Comparison of ENCODE assay signal across 18 cellular contexts in the genomic region with DNA sequence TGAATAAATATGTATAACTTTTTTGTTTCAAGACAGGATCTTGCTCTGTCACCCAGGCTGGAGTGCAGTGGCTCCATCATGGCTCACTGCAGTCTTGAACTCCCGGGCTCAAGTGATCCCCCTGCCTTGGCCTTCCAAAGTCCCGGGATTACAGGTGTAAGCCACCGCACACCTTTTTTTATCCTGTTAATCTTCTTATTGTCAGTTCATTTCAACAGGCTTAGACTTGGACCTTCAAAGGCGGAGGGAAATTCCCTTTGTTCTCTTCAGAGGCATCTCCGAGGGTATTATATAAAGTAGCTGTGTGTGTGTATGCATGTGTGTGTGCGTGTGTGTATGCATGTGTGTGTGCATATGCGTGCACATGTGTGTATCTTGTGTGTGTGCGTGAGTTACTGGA. TPM values are rescaled to one million over a fixed set of nuclear protein-coding genes. Genes with fewer than 3 reads are reported as not detected.
A peak's percentile ranks its signal among the peaks of the same experiment; 100 is the strongest.
DNase-seq lines count a peak whose midpoint lies in the region; ATAC-seq and TF ChIP-seq lines count a peak whose summit lies in the region.
"Had no signal": no experiment of that assay in that cellular context is flagged by ENCODE, and none has a peak within 500 bp of the region (broad histone marks: within the 10 kb centered on the region; RNA-seq: fewer than 3 reads in every experiment).

No MANE protein-coding gene starts in this region.

- intact Hi-C loops in Right ventricle myocardium superior (cut with DNase I): no loop called here
- intact Hi-C loops in right cardiac atrium (cut with DNase I): no loop called here
- intact Hi-C loops in natural killer cell (cut with micrococcal nuclease): no loop called here

- TF ChIP-seq CTCF in natural killer cell (IDR thresholded peaks at IDR 0.05): no peak
- no peak for TF ChIP-seq CTCF in BE2C (IDR thresholded peaks at IDR 0.05; ENCODE audit: low read depth, low read length)

- H3K36me3 ChIP-seq in BE2C: peaks cover 48% of the 10 kb centered on the region

- H3K27me3 Mint-ChIP-seq in central memory CD8-positive, alpha-beta T cell: no peaks in the 10 kb centered on the region
- no peaks in the 10 kb centered on the region for H3K27me3 Mint-ChIP-seq in natural killer cell (ENCODE audit: low read depth in 2 of 2)

- no peaks in the 10 kb centered on the region for H3K9me3 ChIP-seq in right cardiac atrium (ENCODE audit: control insufficient read depth, low read length)
- no peaks in the 10 kb centered on the region for H3K9me3 ChIP-seq in BE2C
- H3K9me3 ChIP-seq: left ventricle myocardium inferior, stomach, transverse colon had no signal

- DNase-seq in Right ventricle myocardium superior (peak; percentile 1), right cardiac atrium (no peak), NCI-H82 (lab: John Stamatoyannopoulos, UW) (peak; percentile 79), natural killer cell (no peak), BE2C (no peak)
- DNase-seq in central memory CD8-positive, alpha-beta T cell (ENCODE audit: low spot score in 2 of 2): no peak
- DNase-seq: activated CD4-positive, alpha-beta T cell treated with anti-CD3 and anti-CD28 coated beads for 48 hours; cerebellar nuclear complex; GOT3; left ventricle myocardium inferior; NCI-H1436; NCI-H774; stomach; transverse colon had no signal

- H3K4me3 ChIP-seq in right cardiac atrium (ENCODE audit: low read length): no peak overlapping the region
- H3K4me3 ChIP-seq in BE2C (ENCODE audit: low read depth, low read length): no peak overlapping the region
- H3K4me3 ChIP-seq: left ventricle myocardium inferior, skin epidermis, stomach, transverse colon had no signal

- H3K27ac Mint-ChIP-seq in central memory CD8-positive, alpha-beta T cell (ENCODE audit: low read depth): peak overlapping the region; percentile 1
- peak overlapping the region in 1 of 2 donors; percentile 82 for H3K27ac Mint-ChIP-seq in natural killer cell

- H3K9me3 Mint-ChIP-seq in central memory CD8-positive, alpha-beta T cell: no peaks in the 10 kb centered on the region
- no peaks in the 10 kb centered on the region for H3K9me3 Mint-ChIP-seq in natural killer cell
- H3K9me3 Mint-ChIP-seq: CD14-positive monocyte had no signal

- WGBS in right cardiac atrium: 93% methylated on average over 8 of the region's 8 CpGs

- no peak overlapping the region for H3K4me3 Mint-ChIP-seq in central memory CD8-positive, alpha-beta T cell
- H3K4me3 Mint-ChIP-seq in natural killer cell: no peak overlapping the region
- H3K4me3 Mint-ChIP-seq: CD14-positive monocyte had no signal

- peaks cover 23% of the 10 kb centered on the region for H3K4me1 Mint-ChIP-seq in central memory CD8-positive, alpha-beta T cell
- H3K4me1 Mint-ChIP-seq in natural killer cell: peaks cover 22 to 23% of the 10 kb centered on the region in 2 donors

- ATAC-seq in Right ventricle myocardium superior (ENCODE audit: poor library complexity) (no peak), right cardiac atrium (no peak), natural killer cell (no peak), HG03196 (IDR thresholded peaks at IDR 0.05; ENCODE audit: unreplicated experiment) (no peak)
- no peak for ATAC-seq in central memory CD8-positive, alpha-beta T cell (replicated peaks; ENCODE audit: extremely low read depth, poor library complexity, severe bottlenecking)

- peaks cover 43% of the 10 kb centered on the region for H3K36me3 Mint-ChIP-seq in central memory CD8-positive, alpha-beta T cell (ENCODE audit: insufficient read depth)
- peaks cover 5% of the 10 kb centered on the region for H3K36me3 Mint-ChIP-seq in natural killer cell

- H3K27me3 ChIP-seq in right cardiac atrium (ENCODE audit: control insufficient read depth, insufficient read depth) (no peaks in the 10 kb centered on the region), BE2C (no peaks in the 10 kb centered on the region)
- H3K27me3 ChIP-seq: stomach, transverse colon had no signal

- H3K27ac ChIP-seq in right cardiac atrium (ENCODE audit: low read length): no peak overlapping the region
- H3K27ac ChIP-seq: HL-60, left ventricle myocardium inferior, skin epidermis, stomach, transverse colon had no signal

- no peaks in the 10 kb centered on the region for H3K4me1 ChIP-seq in right cardiac atrium (ENCODE audit: control insufficient read depth, insufficient read depth, low read length)
- no peaks in the 10 kb centered on the region; the same call in 1 of the 2 replicates for H3K4me1 ChIP-seq in BE2C
- H3K4me1 ChIP-seq: transverse colon had no signal

RNA-seq across cellular contexts. Expression of a gene that starts 35.0 kb away (rescaled TPM):
- total RNA-seq in Right ventricle myocardium superior: 58.8 TPM
- 10 to 100 TPM; 50.3 to 77.7 (median 71.0) TPM for total RNA-seq in right cardiac atrium
- 48.3 TPM for polyA plus RNA-seq in right cardiac atrium
- 100 to 1,000 TPM; 220 to 237 (median 236) TPM for total RNA-seq in natural killer cell
- polyA plus RNA-seq in BE2C (2012; ENCODE audit: insufficient read depth, insufficient read length, low read depth): 101 TPM

RNA-seq across cellular contexts. Expression of a gene that starts 35.1 kb away (rescaled TPM):
- 15.1 TPM for total RNA-seq in Right ventricle myocardium superior
- 10 to 100 TPM; 12.1 to 14.7 (median 13.8) TPM for total RNA-seq in right cardiac atrium
- polyA plus RNA-seq in right cardiac atrium: 16.7 TPM
- total RNA-seq in natural killer cell: 10 to 100 TPM; 19.3 to 21.2 (median 21.0) TPM
- 157 TPM for polyA plus RNA-seq in BE2C (2012; ENCODE audit: insufficient read depth, insufficient read length, low read depth)

RNA-seq across cellular contexts. Expression of a gene that starts 57.3 kb away (rescaled TPM):
- 9.9 TPM for total RNA-seq in Right ventricle myocardium superior
- total RNA-seq in right cardiac atrium: 10 to 100 TPM; 10.2 to 14.9 (median 12.4) TPM
- polyA plus RNA-seq in right cardiac atrium: 26.5 TPM
- total RNA-seq in natural killer cell: 1 to 10 TPM in 1 of 3 donors, under 1 TPM in 1, not detected in 1; 0.19 to 4.8 TPM
- 3.1 TPM for polyA plus RNA-seq in BE2C (2012; ENCODE audit: insufficient read depth, insufficient read length, low read depth)

Comparison
In these comparisons a context has a peak if more than half of its experiments do, and no peak if none do; other contexts are left out.
1. DNase-seq: peak in Right ventricle myocardium superior (single experiment) and NCI-H82 (single experiment); none in right cardiac atrium (0 of 3), central memory CD8-positive, alpha-beta T cell (0 of 2), natural killer cell (single experiment) and BE2C (single experiment).